1 cellular context compared by ENCODE assay signal in genomic region chr7:136103545-136104268, GRCh38.
TF ChIP-seq lines count a peak whose summit lies in the region.

No MANE protein-coding gene starts in this region.

TF ChIP-seq in WTC11, 78 proteins besides CTCF, POLR2A, EP300 and RAD21 (continued from another document):
- TF ChIP-seq AFF4 (CRISPR knock-in tag; IDR thresholded peaks at IDR 0.05; ENCODE audit: borderline replicate concordance) (no peak), GABPB1 (CRISPR knock-in tag; IDR thresholded peaks at IDR 0.05) (no peak), ATF6 (CRISPR knock-in tag; IDR thresholded peaks at IDR 0.05) (no peak), TCF7 (CRISPR knock-in tag; IDR thresholded peaks at IDR 0.05; ENCODE audit: low read depth) (no peak), ZNF138 (CRISPR knock-in tag; conservative IDR thresholded peaks at IDR 0.05) (no peak), SMAD3 (CRISPR knock-in tag; IDR thresholded peaks at IDR 0.05; ENCODE audit: borderline replicate concordance) (no peak), NR1H2 (CRISPR knock-in tag; IDR thresholded peaks at IDR 0.05) (no peak), ZBTB43 (CRISPR knock-in tag; IDR thresholded peaks at IDR 0.05) (no peak), NR3C1 (CRISPR knock-in tag; conservative IDR thresholded peaks at IDR 0.05; ENCODE audit: low read depth) (no peak), MYBL2 (CRISPR knock-in tag; IDR thresholded peaks at IDR 0.05) (no peak), ZNF532 (CRISPR knock-in tag; IDR thresholded peaks at IDR 0.05; ENCODE audit: borderline replicate concordance) (no peak), ETV6 (CRISPR knock-in tag; IDR thresholded peaks at IDR 0.05) (no peak), NR2C2 (CRISPR knock-in tag; IDR thresholded peaks at IDR 0.05) (no peak), FOXK1 (CRISPR knock-in tag; IDR thresholded peaks at IDR 0.05) (no peak)
